In genomic region chr5:19048750-19049149, GRCh38 we compare ENCODE assay signal across 23 cellular contexts.
DNase-seq lines count a peak whose midpoint lies in the region; ATAC-seq, FAIRE-seq and TF ChIP-seq lines count a peak whose summit lies in the region.
"Had no signal": no experiment of that assay in that cellular context is flagged by ENCODE, and none has a peak within 500 bp of the region (broad histone marks: within the 10 kb centered on the region; RNA-seq: fewer than 3 reads in every experiment).

No MANE protein-coding gene starts in this region.

- POLR2A ChIA-PET in A673 (lab: Charles Lee; ENCODE audit: low non-redundant PET) = no interaction called here

- ATAC-seq in pancreas = no peak
- ATAC-seq: GM12878, GM23338, HCT116 had no signal

- no peaks in the 10 kb centered on the region for H3K27me3 ChIP-seq in SU-DHL-6 (ENCODE audit: low read length)
- H3K27me3 ChIP-seq in neural cell (ENCODE audit: insufficient read depth, low read depth, low read length) = no peaks in the 10 kb centered on the region
- H3K27me3 ChIP-seq in A673 (replicated peaks; ENCODE audit: insufficient read depth, low read depth, low read length, poor library complexity) = no peaks in the 10 kb centered on the region
- H3K27me3 ChIP-seq in pancreas = no peaks in the 10 kb centered on the region
- H3K27me3 ChIP-seq: BE2C; BLaER1 treated with 17β-estradiol and CSF1 and Interleukin-3, amounts not matched to agents 10 nM and 100 nM had no signal

- WGBS in pancreas, 2 donors = 39% methylated on average over 3 of the region's 3 CpGs

- TF ChIP-seq EP300 in neural cell (conservative IDR thresholded peaks at IDR 0.05; ENCODE audit: poor library complexity, severe bottlenecking) = peak; percentile 81

- H3K36me3 ChIP-seq in SU-DHL-6 (ENCODE audit: low read length) = 0 out of 2 replicates have a peak, but pooled peaks cover 2% of the 10 kb centered on the region
- no peaks in the 10 kb centered on the region for H3K36me3 ChIP-seq in neural cell (ENCODE audit: insufficient read depth, low read length)
- no peaks in the 10 kb centered on the region for H3K36me3 ChIP-seq in A673 (ENCODE audit: insufficient read depth, low read length, poor library complexity, severe bottlenecking)
- H3K36me3 ChIP-seq in pancreas = no peaks in the 10 kb centered on the region
- H3K36me3 ChIP-seq: BE2C; BLaER1 treated with 17β-estradiol and CSF1 and Interleukin-3, amounts not matched to agents 10 nM and 100 nM had no signal

- no peak overlapping the region for H3K4me2 ChIP-seq in SU-DHL-6 (ENCODE audit: low read depth, low read length, poor library complexity, severe bottlenecking)
- H3K4me2 ChIP-seq in neural cell (ENCODE audit: low read length) = no peak overlapping the region
- H3K4me2 ChIP-seq: BLaER1 treated with 17β-estradiol and CSF1 and Interleukin-3, amounts not matched to agents 10 nM and 100 nM; GM23338 had no signal

- DNase-seq in HTR-8/SVneo (ENCODE audit: insufficient read length, low spot score) (no peak), ureter (ENCODE audit: low spot score) (no peak), A673 (ENCODE audit: low spot score) (no peak), pancreas (no peak)
- DNase-seq: ACHN; AML-193; BE2C; CD4-positive, alpha-beta T cell; CD8-positive, alpha-beta memory T cell; DMS 273 treated with DMSO at 0.1 percent for 48 hours; DMS79; EL; GDM1; H9; HFFc6 had no signal

- H4K20me1 ChIP-seq in SU-DHL-6 (ENCODE audit: low read depth, low read length) (no peaks in the 10 kb centered on the region), neural cell (ENCODE audit: insufficient read depth) (no peaks in the 10 kb centered on the region)
- H4K20me1 ChIP-seq: BLaER1 treated with 17β-estradiol and CSF1 and Interleukin-3, amounts not matched to agents 10 nM and 100 nM had no signal

- FAIRE-seq in HTR-8/SVneo (lab: Jason Lieb, UNC) (peak; percentile 57), pancreas (lab: Jason Lieb, UNC) (no peak)
- FAIRE-seq: D721Med, GM12878, GM18507 had no signal

- no peak for TF ChIP-seq RAD21 in neural cell (conservative IDR thresholded peaks at IDR 0.05)

- H3K79me2 ChIP-seq in SU-DHL-6 (ENCODE audit: insufficient read depth, low read length) (no peaks in the 10 kb centered on the region), neural cell (replicated peaks; ENCODE audit: insufficient read depth, low read length) (no peaks in the 10 kb centered on the region)

- no peaks in the 10 kb centered on the region for H3K9me2 ChIP-seq in SU-DHL-6 (replicated peaks; ENCODE audit: insufficient read depth, low read length)
- no peaks in the 10 kb centered on the region for H3K9me2 ChIP-seq in neural cell (ENCODE audit: insufficient read depth, low read length)

- CTCF ChIA-PET in A673 (lab: Charles Lee) = no interaction called here

- H3K27ac ChIP-seq in SU-DHL-6 (ENCODE audit: low read depth, low read length) (no peak overlapping the region), neural cell (ENCODE audit: low read length) (peak overlapping the region; percentile 42), A673 (ENCODE audit: low read depth, low read length, poor library complexity, severe bottlenecking) (no peak overlapping the region), pancreas (no peak overlapping the region)
- H3K27ac ChIP-seq: BLaER1 treated with 17β-estradiol and CSF1 and Interleukin-3, amounts not matched to agents 10 nM and 100 nM had no signal

- no TSS peak for BruUV-seq in A673 (replicated peaks; lab: Mats Ljungman, UMichigan)

- H3K9ac ChIP-seq in SU-DHL-6 (ENCODE audit: low read length) (no peak overlapping the region), neural cell (ENCODE audit: low read length) (no peak overlapping the region)
- H3K9ac ChIP-seq: BLaER1 treated with 17β-estradiol and CSF1 and Interleukin-3, amounts not matched to agents 10 nM and 100 nM had no signal

- no peaks in the 10 kb centered on the region for H3F3A ChIP-seq in SU-DHL-6 (ENCODE audit: insufficient read depth)
- no peaks in the 10 kb centered on the region for H3F3A ChIP-seq in neural cell (ENCODE audit: insufficient read depth, low read length, poor library complexity, severe bottlenecking)

- intact Hi-C loops in A673 (cut with micrococcal nuclease; ENCODE audit: unreplicated experiment) = no loop called here
- intact Hi-C loops in pancreas (cut with DNase I) = no loop called here

- peak overlapping the region; percentile 54 for H2AFZ ChIP-seq in SU-DHL-6 (ENCODE audit: low read depth, low read length, severe bottlenecking)
- no peak overlapping the region for H2AFZ ChIP-seq in neural cell (ENCODE audit: low read depth, low read length)
- H2AFZ ChIP-seq: GM23338 had no signal

- H3K4me1 ChIP-seq in A673 (ENCODE audit: insufficient read depth, low read length, poor library complexity, severe bottlenecking) (no peaks in the 10 kb centered on the region), pancreas (no peaks in the 10 kb centered on the region)
- H3K4me1 ChIP-seq: BE2C; BLaER1 treated with 17β-estradiol and CSF1 and Interleukin-3, amounts not matched to agents 10 nM and 100 nM had no signal

- no peaks in the 10 kb centered on the region for H3K9me3 ChIP-seq in SU-DHL-6 (ENCODE audit: insufficient read depth, low read length)
- no peaks in the 10 kb centered on the region for H3K9me3 ChIP-seq in neural cell (ENCODE audit: low read length)
- no peaks in the 10 kb centered on the region for H3K9me3 ChIP-seq in A673 (ENCODE audit: low read depth, low read length, poor library complexity, severe bottlenecking)
- H3K9me3 ChIP-seq in pancreas = no peaks in the 10 kb centered on the region
- H3K9me3 ChIP-seq: BE2C; BLaER1 treated with 17β-estradiol and CSF1 and Interleukin-3, amounts not matched to agents 10 nM and 100 nM had no signal

- TF ChIP-seq CTCF in SU-DHL-6 (IDR thresholded peaks at IDR 0.05; ENCODE audit: insufficient read depth, low read length, poor library complexity, severe bottlenecking) = no peak
- TF ChIP-seq CTCF in neural cell (IDR thresholded peaks at IDR 0.05; ENCODE audit: poor library complexity, severe bottlenecking) = no peak
- TF ChIP-seq CTCF in A673 (conservative IDR thresholded peaks at IDR 0.05; ENCODE audit: low read depth, low read length) = no peak
- TF ChIP-seq CTCF in pancreas (IDR thresholded peaks at IDR 0.05) = no peak

- H3K4me3 ChIP-seq in SU-DHL-6 (ENCODE audit: insufficient read depth, low read length, poor library complexity, severe bottlenecking) (no peak overlapping the region), neural cell (ENCODE audit: low read length) (no peak overlapping the region), A673 (ENCODE audit: low read depth, low read length, poor library complexity, severe bottlenecking) (no peak overlapping the region), pancreas (no peak overlapping the region)
- H3K4me3 ChIP-seq: BLaER1 treated with 17β-estradiol and CSF1 and Interleukin-3, amounts not matched to agents 10 nM and 100 nM; GM12878; GM23338 had no signal

TF ChIP-seq in neural cell, 6 proteins besides CTCF, POLR2A, EP300 and RAD21:
- TF ChIP-seq REST (IDR thresholded peaks at IDR 0.05; ENCODE audit: borderline replicate concordance) (no peak), EZH2 (IDR thresholded peaks at IDR 0.05; ENCODE audit: borderline replicate concordance, insufficient read depth, low read length, poor library complexity, severe bottlenecking) (no peak), MXI1 (conservative IDR thresholded peaks at IDR 0.05; ENCODE audit: poor library complexity, severe bottlenecking) (no peak), SMC3 (conservative IDR thresholded peaks at IDR 0.05; ENCODE audit: poor library complexity) (no peak), TAF1 (IDR thresholded peaks at IDR 0.05; ENCODE audit: low read depth) (no peak), POLR2AphosphoS5 (IDR thresholded peaks at IDR 0.05) (no peak)
